Comparison of ENCODE assay signal across 8 cellular contexts in the genomic region with DNA sequence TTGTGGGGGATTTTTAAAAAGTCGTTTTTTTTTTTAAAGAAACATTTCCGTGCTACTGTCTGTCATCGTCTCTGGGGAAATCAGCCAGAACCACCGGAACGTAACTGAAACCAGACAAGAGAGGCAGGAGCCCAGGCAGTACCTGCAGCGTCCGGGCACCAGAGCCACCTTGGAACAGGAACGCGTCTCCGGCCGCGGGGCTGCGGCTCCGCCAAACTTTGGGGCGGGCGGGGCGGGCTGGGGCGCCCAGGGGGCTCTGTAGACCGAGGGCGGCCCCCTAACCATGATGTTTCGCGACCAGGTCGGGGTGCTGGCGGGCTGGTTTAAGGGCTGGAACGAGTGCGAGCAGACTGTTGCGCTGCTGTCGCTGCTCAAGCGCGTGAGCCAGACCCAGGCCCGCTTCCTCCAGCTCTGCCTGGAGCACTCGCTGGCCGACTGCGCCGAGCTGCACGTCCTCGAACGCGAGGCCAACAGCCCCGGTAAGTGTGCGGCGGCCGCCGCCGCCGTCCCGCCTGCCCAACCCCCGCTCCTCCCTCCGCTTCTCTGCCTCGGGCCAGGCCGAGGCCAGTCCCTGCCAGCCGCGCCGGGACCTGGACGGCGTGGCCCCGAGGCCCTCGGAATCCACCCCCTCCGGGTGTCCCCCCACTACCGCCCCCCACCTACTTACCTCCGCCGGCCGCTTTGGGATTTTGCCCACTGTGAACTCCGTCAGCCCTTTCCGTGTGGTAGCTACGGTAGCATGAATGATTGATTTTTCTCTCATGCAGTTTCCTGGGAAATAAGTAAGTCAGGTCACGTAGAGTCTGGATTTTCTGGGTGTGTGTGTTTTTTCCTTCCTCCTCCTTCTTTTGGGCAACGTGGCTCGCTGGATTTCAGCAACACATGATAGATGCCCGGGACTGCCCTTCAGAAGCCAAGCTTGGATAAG. TPM values are rescaled to one million over a fixed set of nuclear protein-coding genes. Genes with fewer than 3 reads are reported as not detected.
A peak's percentile ranks its signal among the peaks of the same experiment; 100 is the strongest.
DNase-seq lines count a peak whose midpoint lies in the region; ATAC-seq and TF ChIP-seq lines count a peak whose summit lies in the region.

No MANE protein-coding gene starts in this region.

- peaks cover 10% of the 10 kb centered on the region for H3K36me3 ChIP-seq in ACC112 (ENCODE audit: insufficient read depth, low read length)
- no peaks in the 10 kb centered on the region for H3K36me3 ChIP-seq in Panc1 (ENCODE audit: control insufficient read depth, insufficient read depth, low read length)
- no peaks in the 10 kb centered on the region for H3K36me3 ChIP-seq in urinary bladder (ENCODE audit: insufficient read depth)

- H3K27ac ChIP-seq in ACC112 (ENCODE audit: low read depth, low read length), result peak overlapping the region; percentile 96
- peak overlapping the region; percentile 84 for H3K27ac ChIP-seq in Panc1 (ENCODE audit: low read length)
- peak overlapping the region; percentile 96 for H3K27ac ChIP-seq in urinary bladder (ENCODE audit: low read depth)

- in situ Hi-C loops in Panc1 (cut with HindIII; ENCODE audit: low pct_unique_long_range_greater_than_20kb, low sequenced_read_pairs), result no loop called here

- H3K4me3 ChIP-seq in ACC112 (ENCODE audit: low read depth, low read length) (peak overlapping the region; percentile 86), Panc1 (ENCODE audit: low read depth in 2 of 2, low read length in 2 of 2) (peak overlapping the region; percentile 64 to 79), urinary bladder (ENCODE audit: low read depth, low read length) (peak overlapping the region; percentile 75)

- peaks cover 7% of the 10 kb centered on the region for H3K36me3 Mint-ChIP-seq in neural crest cell (ENCODE audit: low read depth)

- no peaks in the 10 kb centered on the region; the same call in 1 of the 2 replicates for H3K9me3 ChIP-seq in Panc1 (ENCODE audit: control insufficient read depth, insufficient read depth, low read depth, low read length)

- H3K9me3 Mint-ChIP-seq in neural crest cell, result peaks cover 7% of the 10 kb centered on the region

- H3K27ac Mint-ChIP-seq in neural crest cell (ENCODE audit: unreplicated experiment), result no peak overlapping the region

- peaks cover 31% of the 10 kb centered on the region for H3K27me3 Mint-ChIP-seq in neural crest cell (ENCODE audit: low read depth)

- H3K27me3 ChIP-seq in ACC112 (ENCODE audit: insufficient read depth, low read length), result no peaks in the 10 kb centered on the region
- H3K27me3 ChIP-seq in Panc1 (ENCODE audit: control insufficient read depth, insufficient read depth, low read length), result no peaks in the 10 kb centered on the region

- BruUV-seq in Panc1 (replicated peaks; lab: Mats Ljungman, UMichigan), result no TSS peak

- H3K79me2 ChIP-seq in ACC112 (ENCODE audit: control insufficient read depth, insufficient read depth, low read length, unreplicated experiment), result peaks cover 54% of the 10 kb centered on the region

- intact Hi-C loops in Panc1 (cut with micrococcal nuclease; ENCODE audit: unreplicated experiment), result loop anchor here (2.0 to 10.0 kb wide), 4 partner anchors 69 to 327 kb away; no protein-coding TSS in a partner anchor

- H3K4me3 Mint-ChIP-seq in neural crest cell, result peak overlapping the region; percentile 97

- H3K4me1 Mint-ChIP-seq in neural crest cell, result peaks cover 22% of the 10 kb centered on the region

- DNase-seq in Panc1 (ENCODE audit: low read depth, low spot score) (no peak), globus pallidus (ENCODE audit: low spot score) (peak; percentile 49), neural crest cell (ENCODE audit: low read depth, low spot score) (peak; percentile 46)
- peak; percentile 43 for DNase-seq in activated naive CD4-positive, alpha-beta T cell treated with Interleukin-2 at 50 U/mL for 16 hours

- CTCF ChIA-PET in Panc1 (lab: Charles Lee), result interaction anchor here (1.0 kb wide), 1 partner anchor 225 kb away, joined by 3 read pairs; no protein-coding TSS in a partner anchor

- H2AFZ ChIP-seq in ACC112 (ENCODE audit: low read length, unreplicated experiment), result no peak overlapping the region

- under 1% methylated on average over 70 of the region's 70 CpGs for whole genome bisulfite sequencing in urinary bladder

- POLR2A ChIA-PET in Panc1 (lab: Charles Lee), result interaction anchor here (0.5 to 0.7 kb wide), 5 partner anchors 9 to 122 kb away, joined by 3 to 10 read pairs (median 6); no protein-coding TSS in a partner anchor

- no peak for TF ChIP-seq CTCF in Panc1 (IDR thresholded peaks at IDR 0.05)
- no peak for TF ChIP-seq CTCF in neural crest cell (conservative IDR thresholded peaks at IDR 0.05)

- peak; percentile 36 for ATAC-seq in GM19035 (IDR thresholded peaks at IDR 0.05; ENCODE audit: unreplicated experiment)
- ATAC-seq in Panc1, result peak; percentile 13
- ATAC-seq in HG02763 (IDR thresholded peaks at IDR 0.05; ENCODE audit: unreplicated experiment), result no peak

- peaks cover 31% of the 10 kb centered on the region for H3K4me1 ChIP-seq in ACC112 (ENCODE audit: control insufficient read depth, insufficient read depth, low read length, unreplicated experiment)
- peaks cover 22% of the 10 kb centered on the region for H3K4me1 ChIP-seq in Panc1 (ENCODE audit: control insufficient read depth, insufficient read depth, low read length)
- no peaks in the 10 kb centered on the region for H3K4me1 ChIP-seq in urinary bladder (ENCODE audit: insufficient read depth)

RNA-seq across cellular contexts. Expression of gene SAMD4A, which starts 1.0 kb away (rescaled TPM):
- total RNA-seq in Panc1 (2021; ENCODE audit: unreplicated experiment), result 15.2 TPM
- 9.0 TPM for polyA plus RNA-seq in Panc1 (2012; ENCODE audit: insufficient read length)
- total RNA-seq in neural crest cell, result 3.0 and 4.7 TPM in 2 replicates
- 58.5 TPM for total RNA-seq in urinary bladder
- 16.0 TPM for polyA plus RNA-seq in urinary bladder

RNA-seq across cellular contexts. Expression of gene CGRRF1, which starts 58.2 kb away (rescaled TPM):
- total RNA-seq in Panc1 (2021; ENCODE audit: unreplicated experiment) (14.1 TPM), neural crest cell (17.0 and 23.8 TPM in 2 replicates), urinary bladder (28.3 TPM)
- polyA plus RNA-seq in Panc1 (2012; ENCODE audit: insufficient read length), result 10.5 TPM
- polyA plus RNA-seq in urinary bladder, result 17.0 TPM
